In genomic region chr4:54098375-54098774, GRCh38 we compare ENCODE assay signal across 1 cellular context.
TF ChIP-seq lines count a peak whose summit lies in the region.

No MANE protein-coding gene starts in this region.

TF ChIP-seq in GM23338, 12 proteins besides CTCF, POLR2A, EP300 and RAD21 (continued from another document):
- no peak for TF ChIP-seq ZNF462 (CRISPR knock-in tag; IDR thresholded peaks at IDR 0.05)
- TF ChIP-seq JUNB (IDR thresholded peaks at IDR 0.05; ENCODE audit: unreplicated experiment): no peak
- TF ChIP-seq ZNF331 (CRISPR knock-in tag; IDR thresholded peaks at IDR 0.05; ENCODE audit: low read depth): no peak
- TF ChIP-seq NANOG (IDR thresholded peaks at IDR 0.05; ENCODE audit: borderline replicate concordance): no peak
- no peak for TF ChIP-seq POLR2AphosphoS5 (IDR thresholded peaks at IDR 0.05; ENCODE audit: low read depth)
- TF ChIP-seq STAT1 (IDR thresholded peaks at IDR 0.05; ENCODE audit: unreplicated experiment): no peak
- no peak for TF ChIP-seq CREB1 (CRISPR knock-in tag; IDR thresholded peaks at IDR 0.05; ENCODE audit: low read depth)
- TF ChIP-seq REST (IDR thresholded peaks at IDR 0.05; ENCODE audit: unreplicated experiment): no peak
- TF ChIP-seq ZNF114 (CRISPR knock-in tag; IDR thresholded peaks at IDR 0.05): no peak
- no peak for TF ChIP-seq ETS1 (IDR thresholded peaks at IDR 0.05)
